Comparison of ENCODE assay signal across 8 cellular contexts in genomic region chr12:93167841-93168492, GRCh38.
DNase-seq lines count a peak whose midpoint lies in the region; ATAC-seq, FAIRE-seq and TF ChIP-seq lines count a peak whose summit lies in the region.

No MANE protein-coding gene starts in this region.

- no peaks in the 10 kb centered on the region for H3K27me3 ChIP-seq in thoracic aorta (replicated peaks; ENCODE audit: insufficient read depth)

- H3K27ac Mint-ChIP-seq in central memory CD8-positive, alpha-beta T cell (ENCODE audit: low read depth), result no peak overlapping the region
- peak overlapping the region; percentile 95 for H3K27ac Mint-ChIP-seq in memory B cell

- no peak for TF ChIP-seq POLR2A in GM12892 (IDR thresholded peaks at IDR 0.05; ENCODE audit: low read depth, low read length)

- no peaks in the 10 kb centered on the region for H3K9me3 ChIP-seq in thoracic aorta

- peak overlapping the region; percentile 21 for H3K4me3 Mint-ChIP-seq in central memory CD8-positive, alpha-beta T cell
- H3K4me3 Mint-ChIP-seq in memory B cell, result peak overlapping the region; percentile 81

- H3K36me3 Mint-ChIP-seq in central memory CD8-positive, alpha-beta T cell (ENCODE audit: insufficient read depth), result peaks cover 2% of the 10 kb centered on the region
- H3K36me3 Mint-ChIP-seq in memory B cell, result no peaks in the 10 kb centered on the region

- H3K9me3 Mint-ChIP-seq in central memory CD8-positive, alpha-beta T cell, result no peaks in the 10 kb centered on the region
- peaks cover 2% of the 10 kb centered on the region for H3K9me3 Mint-ChIP-seq in memory B cell

- ATAC-seq in GM21619 (IDR thresholded peaks at IDR 0.05; ENCODE audit: unreplicated experiment) (peak; percentile 60), memory B cell (ENCODE audit: low read depth) (peak; percentile 81), thoracic aorta (ENCODE audit: insufficient number of reproducible peaks, low FRiP score, low read depth) (no peak)
- no peak for ATAC-seq in central memory CD8-positive, alpha-beta T cell (replicated peaks; ENCODE audit: extremely low read depth, poor library complexity, severe bottlenecking)

- FAIRE-seq in GM12892 (lab: Jason Lieb, UNC), result peak; percentile 96

- no peaks in the 10 kb centered on the region for H3K36me3 ChIP-seq in thoracic aorta

- H3K4me1 ChIP-seq in thoracic aorta (ENCODE audit: control insufficient read depth in 1 of 2, low read depth in 2 of 2), result peaks cover 4 to 8% of the 10 kb centered on the region in 2 donors

- H3K27ac ChIP-seq in thoracic aorta, result no peak overlapping the region

- no peak for TF ChIP-seq CTCF in thoracic aorta (IDR thresholded peaks at IDR 0.05)

- peaks cover 41% of the 10 kb centered on the region for H3K27me3 Mint-ChIP-seq in central memory CD8-positive, alpha-beta T cell
- H3K27me3 Mint-ChIP-seq in memory B cell, result no peaks in the 10 kb centered on the region

- DNase-seq in GM12892 (ENCODE audit: insufficient read length), result no peak
- peak; percentile 50 for DNase-seq in LoVo (ENCODE audit: low spot score)
- no peak for DNase-seq in central memory CD8-positive, alpha-beta T cell (ENCODE audit: low spot score in 2 of 2)
- DNase-seq in memory B cell (ENCODE audit: low spot score in 2 of 2), result peak; percentile 25 to 53
- no peak for DNase-seq in thoracic aorta (ENCODE audit: low spot score)
- DNase-seq in GM19240 (ENCODE audit: insufficient read length, low spot score), result no peak
- DNase-seq in hepatic stellate cell (ENCODE audit: low spot score), result no peak

- H3K4me1 Mint-ChIP-seq in central memory CD8-positive, alpha-beta T cell, result peaks cover 5% of the 10 kb centered on the region
- H3K4me1 Mint-ChIP-seq in memory B cell, result peaks cover 44% of the 10 kb centered on the region

- H3K4me3 ChIP-seq in thoracic aorta, result peak overlapping the region; percentile 72

Comparison
In these comparisons a context has a peak if more than half of its experiments do, and no peak if none do; other contexts are left out.
1. DNase-seq: peak in LoVo (single experiment) and memory B cell (2 of 2); none in GM12892 (single experiment), central memory CD8-positive, alpha-beta T cell (0 of 2), thoracic aorta (single experiment), GM19240 (single experiment) and hepatic stellate cell (single experiment).
2. ATAC-seq: peak in GM21619 (single experiment) and memory B cell (single experiment); none in central memory CD8-positive, alpha-beta T cell (single experiment) and thoracic aorta (single experiment).